In genomic region chr9:135370411-135371375, GRCh38 we compare ENCODE assay signal across 27 cellular contexts.
A peak's percentile ranks its signal among the peaks of the same experiment; 100 is the strongest.
DNase-seq lines count a peak whose midpoint lies in the region; ATAC-seq, FAIRE-seq and TF ChIP-seq lines count a peak whose summit lies in the region.
"Had no signal": no experiment of that assay in that cellular context is flagged by ENCODE, and none has a peak within 500 bp of the region (broad histone marks: within the 10 kb centered on the region; RNA-seq: fewer than 3 reads in every experiment).

No MANE protein-coding gene starts in this region.

- no peak overlapping the region for H3K27ac Mint-ChIP-seq in GM23338
- H3K27ac Mint-ChIP-seq: naive thymus-derived CD4-positive, alpha-beta T cell; T-helper 17 cell had no signal

- peak overlapping the region; percentile 43; the same call in 1 of the 2 replicates for H2AFZ ChIP-seq in GM23338

- peaks cover 29% of the 10 kb centered on the region for H3K4me1 Mint-ChIP-seq in GM23338
- H3K4me1 Mint-ChIP-seq: naive thymus-derived CD4-positive, alpha-beta T cell; T-helper 17 cell had no signal

- H3K4me2 ChIP-seq in GM23338, result no peak overlapping the region

- H4K20me1 ChIP-seq in GM23338 (replicated peaks; ENCODE audit: insufficient read depth), result no peaks in the 10 kb centered on the region

- FAIRE-seq in D721Med (lab: Jason Lieb, UNC), result no peak
- FAIRE-seq: frontal cortex, TTC549 had no signal

- peaks cover 5% of the 10 kb centered on the region for H3K36me3 Mint-ChIP-seq in GM23338 (ENCODE audit: low read depth)
- H3K36me3 Mint-ChIP-seq: naive thymus-derived CD4-positive, alpha-beta T cell had no signal

- no peaks in the 10 kb centered on the region for H3F3A ChIP-seq in GM23338 (replicated peaks; ENCODE audit: low read depth)

- ATAC-seq in GM23338, result peak; percentile 21; the same call in 2 of the 3 replicates
- ATAC-seq in HG02678 (IDR thresholded peaks at IDR 0.05; ENCODE audit: unreplicated experiment), result no peak
- ATAC-seq: activated CD4-positive, CD25-positive, alpha-beta regulatory T cell treated with anti-CD3 and anti-CD28 coated beads, Interleukin-2, amount 50 U/mL, for 24 hours; heart right ventricle; lower lobe of right lung; naive thymus-derived CD4-positive, alpha-beta T cell; PC-3; sciatic nerve; T-helper 17 cell had no signal

- peaks cover 6% of the 10 kb centered on the region; the same call in 1 of the 2 replicates for H3K4me1 ChIP-seq in GM23338 (ENCODE audit: insufficient read depth)
- H3K4me1 ChIP-seq: heart right ventricle, lower lobe of right lung, prostate gland, tibial artery had no signal

- no peak for DNase-seq in D721Med (ENCODE audit: insufficient read length, low spot score)
- no peak for DNase-seq in GM23338 (ENCODE audit: low spot score)
- peak; percentile 95 for DNase-seq in NCI-H446 treated with DMSO at 0.1 percent for 48 hours (lab: John Stamatoyannopoulos, UW)
- peak; percentile 9 for DNase-seq in epithelial cell of esophagus (ENCODE audit: low read depth)
- no peak for DNase-seq in DMS153 treated with DMSO at 0.1 percent for 48 hours (lab: John Stamatoyannopoulos, UW; ENCODE audit: unreplicated experiment)
- DNase-seq in stimulated activated CD4-positive, alpha-beta T cell treated with anti-CD3 and anti-CD28 coated beads, Interleukin-12 subunit alpha, Interleukin-12 subunit beta, amount 100 ng/mL, for 4 hours, result no peak
- DNase-seq: activated CD4-positive, alpha-beta T cell treated with anti-CD3 and anti-CD28 coated beads, Interleukin-2, amount 50 U/mL, for 4 hours; activated naive CD4-positive, alpha-beta T cell; brain microvascular endothelial cell; GF-D8; heart right ventricle; lower lobe of right lung; naive thymus-derived CD4-positive, alpha-beta T cell; NCI-H2107; NCI-H510A; nucleus accumbens; PC-3; SHP77; stimulated activated CD4-positive, alpha-beta T cell treated with anti-CD3 and anti-CD28 coated beads, Interleukin-2, amount 100 ng/mL, for 48 hours; T-helper 17 cell; tibial artery had no signal

- no peaks in the 10 kb centered on the region for H3K27me3 ChIP-seq in GM23338 (ENCODE audit: insufficient read depth)
- H3K27me3 ChIP-seq: brain microvascular endothelial cell had no signal

- H3K4me3 ChIP-seq in GM23338, result no peak overlapping the region
- no peak overlapping the region for H3K4me3 ChIP-seq in epithelial cell of esophagus (ENCODE audit: low read length)
- H3K4me3 ChIP-seq: heart right ventricle, lower lobe of right lung, prostate gland, tibial artery had no signal

- TF ChIP-seq CTCF in D721Med (IDR thresholded peaks at IDR 0.05; ENCODE audit: insufficient read depth, missing control alignments) (peak; percentile 6), GM23338 (conservative IDR thresholded peaks at IDR 0.05; ENCODE audit: low read depth in 2 of 2) (peak in 1 of 2 experiments; percentile 43; a peak in 2 of 4 replicates), epithelial cell of esophagus (IDR thresholded peaks at IDR 0.05; ENCODE audit: insufficient read depth, low read depth, low read length, missing control alignments) (no peak)

- H3K4me3 Mint-ChIP-seq in GM23338, result no peak overlapping the region
- H3K4me3 Mint-ChIP-seq: naive thymus-derived CD4-positive, alpha-beta T cell; T-helper 17 cell had no signal

- H3K27me3 Mint-ChIP-seq in GM23338 (ENCODE audit: insufficient read depth, low read depth, poor library complexity), result peaks cover 14% of the 10 kb centered on the region

- H3K9me3 Mint-ChIP-seq in GM23338, result peaks cover 15% of the 10 kb centered on the region
- H3K9me3 Mint-ChIP-seq: naive thymus-derived CD4-positive, alpha-beta T cell had no signal

- H3K27ac ChIP-seq in GM23338 (ENCODE audit: low read depth), result no peak overlapping the region
- H3K27ac ChIP-seq: brain microvascular endothelial cell, heart right ventricle, lower lobe of right lung, prostate gland, tibial artery had no signal

- H3K9me2 ChIP-seq in GM23338 (ENCODE audit: insufficient read depth), result no peaks in the 10 kb centered on the region

- no peaks in the 10 kb centered on the region for H3K36me3 ChIP-seq in GM23338 (ENCODE audit: insufficient read depth)
- H3K36me3 ChIP-seq: brain microvascular endothelial cell, heart right ventricle, lower lobe of right lung, prostate gland, tibial artery had no signal

- no peaks in the 10 kb centered on the region for H3K79me2 ChIP-seq in GM23338 (replicated peaks; ENCODE audit: insufficient read depth)

TF ChIP-seq in GM23338, 12 proteins besides CTCF, POLR2A, EP300 and RAD21:
- TF ChIP-seq EZH2phosphoT487 (IDR thresholded peaks at IDR 0.05; ENCODE audit: unreplicated experiment) (no peak), STAT1 (IDR thresholded peaks at IDR 0.05; ENCODE audit: unreplicated experiment) (no peak), CREB1 (CRISPR knock-in tag; IDR thresholded peaks at IDR 0.05; ENCODE audit: low read depth) (no peak), ZNF331 (CRISPR knock-in tag; IDR thresholded peaks at IDR 0.05; ENCODE audit: low read depth) (no peak), ZNF114 (CRISPR knock-in tag; IDR thresholded peaks at IDR 0.05) (no peak)
TF ChIP-seq in GM23338: peak in this region for 0.

Comparison
In these comparisons a context has a peak if more than half of its experiments do, and no peak if none do; other contexts are left out.
1. DNase-seq: peak in NCI-H446 treated with DMSO at 0.1 percent for 48 hours (single experiment) and epithelial cell of esophagus (single experiment); none in D721Med (single experiment), GM23338 (single experiment), DMS153 treated with DMSO at 0.1 percent for 48 hours (single experiment) and stimulated activated CD4-positive, alpha-beta T cell treated with anti-CD3 and anti-CD28 coated beads, Interleukin-12 subunit alpha, Interleukin-12 subunit beta, amount 100 ng/mL, for 4 hours (single experiment).